In the genomic region with DNA sequence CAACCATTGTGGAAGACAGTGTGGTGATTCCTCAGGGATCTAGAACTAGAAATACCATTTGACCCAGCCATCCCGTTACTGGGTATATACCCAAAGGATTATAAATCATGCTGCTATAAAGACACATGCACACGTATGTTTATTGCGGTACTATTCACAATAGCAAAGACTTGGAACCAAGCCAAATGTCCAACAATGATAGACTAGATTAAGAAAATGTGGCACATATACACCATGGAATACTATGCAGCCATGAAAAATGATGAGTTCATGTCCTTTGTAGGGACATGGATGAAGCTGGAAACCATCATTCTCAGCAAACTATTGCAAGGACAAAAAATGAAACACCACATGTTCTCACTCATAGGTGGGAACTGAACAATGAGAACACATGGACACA, we compare ENCODE assay signal across 2 cellular contexts.
DNase-seq lines count a peak whose midpoint lies in the region; ATAC-seq, FAIRE-seq and TF ChIP-seq lines count a peak whose summit lies in the region.
"Not testable (repeated sequence)": the region's sequence is repeated elsewhere in the genome, so short reads cannot be mapped to it uniquely, and the experiment has no call there.

No MANE protein-coding gene starts in this region.

- H3K27me3 ChIP-seq in K562 (ENCODE audit: control insufficient read depth in 2 of 2, insufficient read depth in 2 of 2, low read length in 2 of 2) = not testable (repeated sequence)

- WGBS in K562 (ENCODE audit: insufficient coverage, low coverage, missing lambda C conversion rate) = no CpG with 5 or more reads among the region's 3 CpGs

- not testable (repeated sequence) for H3K4me3 ChIP-seq in HEK293 (ENCODE audit: low read depth, low read length); K562

- not testable (repeated sequence) for H3K4me1 ChIP-seq in HEK293 (ENCODE audit: control insufficient read depth, insufficient read depth, low read length)
- H3K4me1 ChIP-seq in K562 (replicated peaks in 1 of 2; ENCODE audit: control insufficient read depth in 2 of 2, insufficient read depth in 2 of 2, low read length in 2 of 2) = peaks cover 10 to 20% of the 10 kb centered on the region in 2 experiments; a peak in 4 of 5 replicates

- CTCF ChIA-PET in HEK293 (lab: Yijun Ruan, JAX); K562 (lab: Yijun Ruan, JAX; ENCODE audit: low intra/inter-chr PET ratio): not testable (repeated sequence)

- not testable (repeated sequence) for ATAC-seq in K562

- H4K20me1 ChIP-seq in K562 (replicated peaks; ENCODE audit: control insufficient read depth, insufficient read depth, low read length) = not testable (repeated sequence)

- not testable (repeated sequence) for FAIRE-seq in K562 (lab: Jason Lieb, UNC)

- not testable (repeated sequence) for H3K27ac ChIP-seq in HEK293 (ENCODE audit: extremely low read depth, low read depth, low read length); K562 (ENCODE audit: extremely low read depth, low read depth, low read length)

- POLR2A ChIA-PET in HEK293 (lab: Yijun Ruan, JAX); K562 (lab: Yijun Ruan, JAX): not testable (repeated sequence)

- in situ Hi-C loops in K562 (cut with MboI) = not testable (repeated sequence)

- not testable (repeated sequence) for H3K9ac ChIP-seq in K562 (ENCODE audit: insufficient read depth in 1 of 2, low read depth in 2 of 2, low read length in 2 of 2)

- H2AFZ ChIP-seq in K562 (ENCODE audit: low read depth, low read length) = not testable (repeated sequence)

- H3K9me3 ChIP-seq in HEK293 (ENCODE audit: control insufficient read depth, insufficient read depth, low read depth, low read length); K562 (replicated peaks; ENCODE audit: control insufficient read depth, insufficient read depth, low read depth, low read length): not testable (repeated sequence)

- TF ChIP-seq CTCF in HEK293 (tag by site-specific recombination; IDR thresholded peaks at IDR 0.05); K562 (IDR thresholded peaks at IDR 0.05 in 2 of 3, conservative IDR thresholded peaks at IDR 0.05 in 1 of 3; ENCODE audit: insufficient read depth in 2 of 3, low read depth in 1 of 3, low read length in 3 of 3): not testable (repeated sequence)

- not testable (repeated sequence) for H3K4me2 ChIP-seq in K562 (ENCODE audit: insufficient read depth, low read length)

- not testable (repeated sequence) for TF ChIP-seq RAD21 in K562 (CRISPR knock-in tag; conservative IDR thresholded peaks at IDR 0.05 in 1 of 2, IDR thresholded peaks at IDR 0.05 in 1 of 2)

- TF ChIP-seq POLR2A in K562 (conservative IDR thresholded peaks at IDR 0.05) = not testable (repeated sequence)

- not testable (repeated sequence) for TF ChIP-seq EP300 in K562 (IDR thresholded peaks at IDR 0.05; ENCODE audit: low read length)

- DNase-seq in K562 (ENCODE audit: extremely low read depth in 1 of 4, low spot score in 3 of 4) = not testable (repeated sequence)

- intact Hi-C loops in K562 (cut with micrococcal nuclease) = not testable (repeated sequence)

- not testable (repeated sequence) for H3K9me1 ChIP-seq in K562 (ENCODE audit: control insufficient read depth, insufficient read depth, low read length)

- H3K79me2 ChIP-seq in K562 (ENCODE audit: control insufficient read depth, insufficient read depth, low read length) = not testable (repeated sequence)

- BruUV-seq in K562 (replicated peaks; lab: Mats Ljungman, UMichigan) = not testable (repeated sequence)

- H3K36me3 ChIP-seq in HEK293 (ENCODE audit: control insufficient read depth in 2 of 2, insufficient read depth in 1 of 2, low read length in 2 of 2); K562 (ENCODE audit: control insufficient read depth, insufficient read depth, low read length): not testable (repeated sequence)

TF ChIP-seq in HEK293, 187 proteins besides CTCF, POLR2A, EP300 and RAD21:
- TF ChIP-seq ZNF146 (tag by site-specific recombination; IDR thresholded peaks at IDR 0.05) = peak; percentile 64; the same call in 1 of the 2 replicates

TF ChIP-seq in K562, 482 proteins besides CTCF, POLR2A, EP300 and RAD21:
- TF ChIP-seq NFIC (IDR thresholded peaks at IDR 0.05) (peak; percentile 79), HDAC2 (IDR thresholded peaks at IDR 0.05) (0 out of 2 replicates have a peak, but pooled peaks have one; percentile 22), NFIX (CRISPR knock-in tag; IDR thresholded peaks at IDR 0.05; ENCODE audit: low read depth) (peak; percentile 33; the same call in 1 of the 2 replicates), BCOR (IDR thresholded peaks at IDR 0.05) (peak; percentile 80), KDM1A (IDR thresholded peaks at IDR 0.05) (peak; percentile 38 to 65; a peak in 1 of 4 replicates)
